Comparison of ENCODE assay signal across 14 cellular contexts in the genomic region with DNA sequence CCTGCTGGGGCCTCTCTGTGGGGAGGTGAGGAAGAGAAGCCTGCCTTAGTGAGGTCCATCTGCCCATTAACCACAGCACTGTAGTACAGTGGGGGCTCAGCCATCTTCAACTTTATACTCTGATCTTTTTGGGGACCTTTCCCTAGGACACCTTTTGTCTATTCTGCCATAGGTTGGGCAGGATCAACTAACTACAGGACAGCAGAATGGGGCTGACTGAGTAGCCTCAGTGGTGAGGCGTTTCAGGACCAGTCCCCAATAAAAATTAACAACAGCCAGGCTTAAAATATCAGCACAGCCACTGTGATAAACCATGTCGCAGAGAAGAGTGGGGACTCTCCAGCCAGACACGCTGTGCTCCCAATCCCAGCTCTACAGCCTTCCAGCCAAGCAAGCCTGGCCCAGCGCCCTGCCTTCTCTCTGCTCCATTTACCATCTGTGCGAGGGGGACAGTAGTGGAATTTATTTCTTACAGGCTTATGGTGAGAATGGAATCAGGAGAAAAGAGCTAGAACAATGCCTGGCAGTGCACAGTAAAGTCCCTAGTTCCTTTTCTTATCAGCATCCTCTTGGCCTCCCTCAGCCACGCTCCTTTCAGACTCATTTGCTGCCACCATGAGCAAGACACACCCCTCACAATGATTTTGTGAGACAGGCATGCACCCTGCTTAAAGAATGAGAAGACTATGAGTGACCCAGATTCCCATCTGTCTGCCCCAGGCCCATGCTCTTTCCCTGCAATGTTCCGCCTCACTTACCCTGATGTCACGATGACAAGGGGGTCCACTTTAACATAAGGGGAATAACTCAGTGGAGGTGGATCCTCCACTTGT.
DNase-seq lines count a peak whose midpoint lies in the region; ATAC-seq and TF ChIP-seq lines count a peak whose summit lies in the region.
"Had no signal": no experiment of that assay in that cellular context is flagged by ENCODE, and none has a peak within 500 bp of the region (broad histone marks: within the 10 kb centered on the region; RNA-seq: fewer than 3 reads in every experiment).

No MANE protein-coding gene starts in this region.

- ATAC-seq in heart right ventricle = peak; percentile 42 to 71 (median 52)
- ATAC-seq in GM21723 (IDR thresholded peaks at IDR 0.05; ENCODE audit: unreplicated experiment) = no peak
- no peak for ATAC-seq in HG03159 (IDR thresholded peaks at IDR 0.05; ENCODE audit: unreplicated experiment)
- ATAC-seq in stimulated activated naive CD8-positive, alpha-beta T cell treated with anti-CD3 and anti-CD28 coated beads, Interleukin-15, amount 100 ng/mL, for 72 hours = no peak
- ATAC-seq: gastroesophageal sphincter; stimulated activated naive B cell treated with anti-CD40 and anti-IgM and Interleukin-4, amounts not matched to agents 10 μg/mL and 1 μg/mL and 100 μg/mL, for 72 hours had no signal

- H4K8ac ChIP-seq in trophoblast cell (ENCODE audit: low read depth, low read length) = no peak overlapping the region

- no peak overlapping the region for H4K12ac ChIP-seq in trophoblast cell (ENCODE audit: low read depth, low read length)

- H3K9me3 ChIP-seq in heart right ventricle (no peaks in the 10 kb centered on the region), trophoblast cell (ENCODE audit: insufficient read depth, low read depth, low read length) (no peaks in the 10 kb centered on the region)
- H3K9me3 ChIP-seq: gastroesophageal sphincter had no signal

- H3K9ac ChIP-seq in trophoblast cell (ENCODE audit: low read length) = no peak overlapping the region

- H3K14ac ChIP-seq in trophoblast cell (ENCODE audit: low read length) = peak overlapping the region; percentile 52

- in situ Hi-C loops in G401 (cut with HindIII; ENCODE audit: low sequenced_read_pairs) = no loop called here

- no peak overlapping the region for H2AFZ ChIP-seq in trophoblast cell (ENCODE audit: insufficient read depth, low read length, poor library complexity)

- peaks cover 4% of the 10 kb centered on the region for H3K79me2 ChIP-seq in trophoblast cell (ENCODE audit: control insufficient read depth, insufficient read depth, low read length, poor library complexity)

- TF ChIP-seq CTCF in heart right ventricle (IDR thresholded peaks at IDR 0.05) = no peak

- DNase-seq in G401 (ENCODE audit: low spot score) (peak; percentile 96), amygdala (lab: John Stamatoyannopoulos, UW) (peak in 50 of 56 donors; percentile 25 to 89 (median 62)), heart right ventricle (peak; percentile 24 to 38), trophoblast cell (no peak)
- no peak for DNase-seq in activated effector memory CD4-positive, alpha-beta T cell treated with Interleukin-2 at 50 U/mL for 16 hours
- no peak for DNase-seq in stimulated activated naive CD8-positive, alpha-beta T cell treated with anti-CD3 and anti-CD28 coated beads, Interleukin-15, amount 100 ng/mL, for 72 hours
- DNase-seq: CD8-positive, alpha-beta memory T cell; NCI-H2227 treated with DMSO at 0.1 percent for 48 hours; stimulated activated naive B cell treated with anti-CD40 and anti-IgM and Interleukin-4, amounts not matched to agents 10 μg/mL and 1 μg/mL and 100 μg/mL, for 72 hours; T-helper 9 cell had no signal

- H3K36me3 ChIP-seq in heart right ventricle (no peaks in the 10 kb centered on the region), trophoblast cell (ENCODE audit: control insufficient read depth in 1 of 2, insufficient read depth in 2 of 2, low read length in 2 of 2) (peaks cover 0 to 2% of the 10 kb centered on the region in 2 experiments)
- H3K36me3 ChIP-seq: gastroesophageal sphincter had no signal

- no peak overlapping the region for H3K4me3 Mint-ChIP-seq in stimulated activated naive CD8-positive, alpha-beta T cell treated with anti-CD3 and anti-CD28 coated beads, Interleukin-15, amount 100 ng/mL, for 72 hours
- H3K4me3 Mint-ChIP-seq: activated naive CD8-positive, alpha-beta T cell; CD8-positive, alpha-beta memory T cell; stimulated activated naive B cell treated with anti-CD40 and anti-IgM and Interleukin-4, amounts not matched to agents 10 μg/mL and 1 μg/mL and 100 μg/mL, for 72 hours had no signal

- intact Hi-C loops in heart right ventricle (cut with DNase I) = no loop called here

- no peak overlapping the region for H2AK5ac ChIP-seq in trophoblast cell (ENCODE audit: low read length)

- H3K23ac ChIP-seq in trophoblast cell (ENCODE audit: low read length) = no peak overlapping the region

- H3K27ac ChIP-seq in heart right ventricle (peak overlapping the region in 1 of 10 donors; percentile 53), trophoblast cell (ENCODE audit: low read depth, low read length) (peak overlapping the region; percentile 37)

- H3K79me1 ChIP-seq in trophoblast cell (ENCODE audit: low read length) = peaks cover 2% of the 10 kb centered on the region

- H2BK5ac ChIP-seq in trophoblast cell (ENCODE audit: low read depth, low read length, poor library complexity) = no peak overlapping the region

- H3K27me3 ChIP-seq in heart right ventricle (no peaks in the 10 kb centered on the region), trophoblast cell (ENCODE audit: insufficient read depth, low read length) (no peaks in the 10 kb centered on the region)
- H3K27me3 ChIP-seq: gastroesophageal sphincter had no signal

- H4K91ac ChIP-seq in trophoblast cell (ENCODE audit: low read depth, low read length) = peak overlapping the region; percentile 45

- WGBS in heart right ventricle, 2 donors = 53 to 54% methylated on average over 8 of the region's 8 CpGs
- no CpG with 5 or more reads among the region's 8 CpGs for WGBS in trophoblast cell (ENCODE audit: extremely low coverage, insufficient coverage, insufficient read length)

- H3K4me1 Mint-ChIP-seq in stimulated activated naive CD8-positive, alpha-beta T cell treated with anti-CD3 and anti-CD28 coated beads, Interleukin-15, amount 100 ng/mL, for 72 hours = peaks cover 21% of the 10 kb centered on the region

- peak overlapping the region; percentile 62 for H3K18ac ChIP-seq in trophoblast cell (ENCODE audit: low read length)

- H3K27me3 Mint-ChIP-seq in stimulated activated naive CD8-positive, alpha-beta T cell treated with anti-CD3 and anti-CD28 coated beads, Interleukin-15, amount 100 ng/mL, for 72 hours = peaks cover 12% of the 10 kb centered on the region
- H3K27me3 Mint-ChIP-seq: activated naive CD8-positive, alpha-beta T cell had no signal

- H2BK120ac ChIP-seq in trophoblast cell (ENCODE audit: insufficient read depth, low read length, poor library complexity) = no peak overlapping the region

- peak overlapping the region; percentile 34 for H3K4ac ChIP-seq in trophoblast cell (ENCODE audit: low read depth, low read length)

- H3K4me3 ChIP-seq in heart right ventricle (no peak overlapping the region), trophoblast cell (ENCODE audit: low read depth, low read length) (no peak overlapping the region)
- H3K4me3 ChIP-seq: gastroesophageal sphincter had no signal

- peak overlapping the region; percentile 26 for H2BK12ac ChIP-seq in trophoblast cell (ENCODE audit: low read length)

- H3K4me1 ChIP-seq in heart right ventricle (peaks cover 0 to 41% (median 14%) of the 10 kb centered on the region in 9 donors), trophoblast cell (ENCODE audit: control insufficient read depth in 1 of 2, insufficient read depth in 2 of 2, low read length in 2 of 2) (peaks cover 8 to 19% of the 10 kb centered on the region in 2 experiments)

- no peaks in the 10 kb centered on the region for H3K9me3 Mint-ChIP-seq in stimulated activated naive CD8-positive, alpha-beta T cell treated with anti-CD3 and anti-CD28 coated beads, Interleukin-15, amount 100 ng/mL, for 72 hours
- H3K9me3 Mint-ChIP-seq: CD8-positive, alpha-beta memory T cell; stimulated activated naive B cell treated with anti-CD40 and anti-IgM and Interleukin-4, amounts not matched to agents 10 μg/mL and 1 μg/mL and 100 μg/mL, for 72 hours had no signal

- no peak overlapping the region for H3K4me2 ChIP-seq in trophoblast cell (ENCODE audit: low read length)

- peak overlapping the region in 1 of 2 donors; percentile 20 for H3K27ac Mint-ChIP-seq in stimulated activated naive CD8-positive, alpha-beta T cell treated with anti-CD3 and anti-CD28 coated beads, Interleukin-15, amount 100 ng/mL, for 72 hours
- H3K27ac Mint-ChIP-seq: activated naive CD8-positive, alpha-beta T cell; CD8-positive, alpha-beta memory T cell; stimulated activated naive B cell treated with anti-CD40 and anti-IgM and Interleukin-4, amounts not matched to agents 10 μg/mL and 1 μg/mL and 100 μg/mL, for 72 hours had no signal

Comparison
In these comparisons a context has a peak if more than half of its experiments do, and no peak if none do; other contexts are left out.
1. DNase-seq: peak in G401 (single experiment), amygdala (50 of 56) and heart right ventricle (2 of 2); none in trophoblast cell (0 of 2), activated effector memory CD4-positive, alpha-beta T cell treated with Interleukin-2 at 50 U/mL for 16 hours (single experiment) and stimulated activated naive CD8-positive, alpha-beta T cell treated with anti-CD3 and anti-CD28 coated beads, Interleukin-15, amount 100 ng/mL, for 72 hours (0 of 2).
2. ATAC-seq: peak in heart right ventricle (8 of 8); none in GM21723 (single experiment), HG03159 (single experiment) and stimulated activated naive CD8-positive, alpha-beta T cell treated with anti-CD3 and anti-CD28 coated beads, Interleukin-15, amount 100 ng/mL, for 72 hours (single experiment).